Comparison of ENCODE assay signal across 17 cellular contexts in the genomic region with DNA sequence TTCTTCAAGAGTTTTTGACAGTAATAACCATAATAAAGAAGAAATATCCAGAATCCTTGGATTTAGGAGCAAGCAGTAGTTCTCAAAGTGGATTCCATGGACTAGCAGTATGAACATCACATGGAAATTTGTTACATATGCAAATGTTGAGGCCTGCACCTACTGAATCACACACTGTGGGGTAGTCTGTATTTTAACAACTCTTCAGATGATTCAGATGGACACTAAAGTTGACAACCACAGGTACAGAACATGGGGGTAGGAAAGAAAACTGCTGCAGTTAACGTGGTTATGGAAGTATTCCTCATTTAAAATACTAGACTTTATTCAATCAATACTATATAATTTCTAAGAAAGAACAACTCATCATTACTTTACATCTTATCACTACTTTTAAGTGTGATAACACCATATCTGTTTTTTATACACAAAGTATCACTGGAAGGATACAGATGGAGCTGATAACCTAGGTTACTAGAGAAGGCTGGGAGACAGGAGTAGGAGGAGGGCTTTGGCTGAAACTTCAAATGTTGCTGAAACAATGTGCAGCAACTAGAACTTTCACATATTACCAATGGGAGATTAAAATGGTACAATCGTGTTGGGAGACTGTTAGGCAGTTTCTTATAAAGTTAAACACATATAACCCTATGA. TPM values are rescaled to one million over a fixed set of nuclear protein-coding genes. Genes with fewer than 3 reads are reported as not detected.
A peak's percentile ranks its signal among the peaks of the same experiment; 100 is the strongest.
DNase-seq lines count a peak whose midpoint lies in the region; ATAC-seq and TF ChIP-seq lines count a peak whose summit lies in the region.
"Had no signal": no experiment of that assay in that cellular context is flagged by ENCODE, and none has a peak within 500 bp of the region (broad histone marks: within the 10 kb centered on the region; RNA-seq: fewer than 3 reads in every experiment).

No MANE protein-coding gene starts in this region.

- no peaks in the 10 kb centered on the region for H3K4me1 Mint-ChIP-seq in activated naive CD4-positive, alpha-beta T cell treated with anti-CD3 and anti-CD28 coated beads, Interleukin-2, amount 10 ng/mL, durations not matched to agents 7 days and 5 days
- peaks cover 8% of the 10 kb centered on the region for H3K4me1 Mint-ChIP-seq in activated T-helper 2 cell treated with anti-CD3 and anti-CD28 coated beads, Interferon-gamma antibody, Interleukin-2, Interleukin-4, amounts not matched to agents 10 μg/mL and 5 μg/mL and 100 μg/mL, durations not matched to agents 14 hours and 24 hours and 36 hours (ENCODE audit: low read depth)

- peak; percentile 35 to 70 for ATAC-seq in activated CD4-positive, CD25-positive, alpha-beta regulatory T cell treated with anti-CD3 and anti-CD28 coated beads, Interleukin-2, amount 50 U/mL, for 24 hours
- peak; percentile 85 to 95 for ATAC-seq in activated naive CD4-positive, alpha-beta T cell treated with anti-CD3 and anti-CD28 coated beads, Interleukin-2, amount 50 U/mL, for 72 hours
- peak; percentile 94 for ATAC-seq in stimulated activated naive CD8-positive, alpha-beta T cell treated with anti-CD3 and anti-CD28 coated beads, Interleukin-15, Interleukin-2, amounts not matched to agents 100 U/mL and 50 U/mL, for 24 hours
- ATAC-seq in GM19324 (IDR thresholded peaks at IDR 0.05; ENCODE audit: low FRiP score, unreplicated experiment) = no peak
- ATAC-seq: CD8-positive, alpha-beta T cell had no signal

- no peak for DNase-seq in activated CD4-positive, CD25-positive, alpha-beta regulatory T cell treated with anti-CD3 and anti-CD28 coated beads, Interleukin-2, amount 50 U/mL, for 72 hours
- DNase-seq in activated naive CD4-positive, alpha-beta T cell treated with anti-CD3 and anti-CD28 coated beads, Interleukin-2, amount 50 U/mL, for 72 hours (ENCODE audit: low spot score in 2 of 2) = no peak
- no peak for DNase-seq in activated naive CD4-positive, alpha-beta T cell treated with anti-CD3 and anti-CD28 coated beads, Interleukin-2, amount 10 ng/mL, durations not matched to agents 7 days and 5 days
- no peak for DNase-seq in activated T-helper 2 cell treated with anti-CD3 and anti-CD28 coated beads, Interferon-gamma antibody, Interleukin-2, Interleukin-4, amounts not matched to agents 10 μg/mL and 5 μg/mL and 100 μg/mL, durations not matched to agents 14 hours and 24 hours and 36 hours (ENCODE audit: low spot score)
- DNase-seq in stimulated activated naive CD8-positive, alpha-beta T cell treated with anti-CD3 and anti-CD28 coated beads, Interleukin-15, Interleukin-2, amounts not matched to agents 100 U/mL and 50 U/mL, for 24 hours = no peak
- DNase-seq in WERI-Rb-1 = no peak
- DNase-seq: CD8-positive, alpha-beta T cell; COR-L47; DMS153; DMS79 treated with DMSO at 0.1 percent for 48 hours; EL; GOT3; H9 had no signal

- CTCF ChIA-PET in activated naive CD4-positive, alpha-beta T cell treated with anti-CD3 and anti-CD28 coated beads, Interleukin-2, amount 10 ng/mL, durations not matched to agents 7 days and 5 days (lab: Charles Lee) = no interaction called here

- H3K36me3 ChIP-seq in WERI-Rb-1 = no peaks in the 10 kb centered on the region

- no peak overlapping the region for H3K4me3 Mint-ChIP-seq in activated naive CD4-positive, alpha-beta T cell treated with anti-CD3 and anti-CD28 coated beads, Interleukin-2, amount 10 ng/mL, durations not matched to agents 7 days and 5 days
- no peak overlapping the region for H3K4me3 Mint-ChIP-seq in activated T-helper 2 cell treated with anti-CD3 and anti-CD28 coated beads, Interferon-gamma antibody, Interleukin-2, Interleukin-4, amounts not matched to agents 10 μg/mL and 5 μg/mL and 100 μg/mL, durations not matched to agents 14 hours and 24 hours and 36 hours (ENCODE audit: low read depth)
- H3K4me3 Mint-ChIP-seq: CD14-positive monocyte; CD8-positive, alpha-beta T cell; H9 had no signal

- peaks cover 0 to 4% of the 10 kb centered on the region in 2 donors for H3K9me3 Mint-ChIP-seq in activated naive CD4-positive, alpha-beta T cell treated with anti-CD3 and anti-CD28 coated beads, Interleukin-2, amount 50 U/mL, for 72 hours
- H3K9me3 Mint-ChIP-seq in activated naive CD4-positive, alpha-beta T cell treated with anti-CD3 and anti-CD28 coated beads, Interleukin-2, amount 10 ng/mL, durations not matched to agents 7 days and 5 days = peaks cover 3% of the 10 kb centered on the region
- peaks cover 6% of the 10 kb centered on the region for H3K9me3 Mint-ChIP-seq in activated T-helper 2 cell treated with anti-CD3 and anti-CD28 coated beads, Interferon-gamma antibody, Interleukin-2, Interleukin-4, amounts not matched to agents 10 μg/mL and 5 μg/mL and 100 μg/mL, durations not matched to agents 14 hours and 24 hours and 36 hours
- H3K9me3 Mint-ChIP-seq: CD8-positive, alpha-beta T cell had no signal

- H3K4me3 ChIP-seq in WERI-Rb-1 (ENCODE audit: low read depth, low read length) = no peak overlapping the region

- H3K36me3 Mint-ChIP-seq in activated naive CD4-positive, alpha-beta T cell treated with anti-CD3 and anti-CD28 coated beads, Interleukin-2, amount 50 U/mL, for 72 hours = peaks cover 6 to 11% of the 10 kb centered on the region in 2 donors
- peaks cover 4% of the 10 kb centered on the region for H3K36me3 Mint-ChIP-seq in activated naive CD4-positive, alpha-beta T cell treated with anti-CD3 and anti-CD28 coated beads, Interleukin-2, amount 10 ng/mL, durations not matched to agents 7 days and 5 days
- H3K36me3 Mint-ChIP-seq in activated T-helper 2 cell treated with anti-CD3 and anti-CD28 coated beads, Interferon-gamma antibody, Interleukin-2, Interleukin-4, amounts not matched to agents 10 μg/mL and 5 μg/mL and 100 μg/mL, durations not matched to agents 14 hours and 24 hours and 36 hours (ENCODE audit: low read depth) = peaks cover 6% of the 10 kb centered on the region
- H3K36me3 Mint-ChIP-seq: CD14-positive monocyte; CD8-positive, alpha-beta T cell had no signal

- H3K27me3 Mint-ChIP-seq in activated naive CD4-positive, alpha-beta T cell treated with anti-CD3 and anti-CD28 coated beads, Interleukin-2, amount 10 ng/mL, durations not matched to agents 7 days and 5 days = no peaks in the 10 kb centered on the region
- no peaks in the 10 kb centered on the region for H3K27me3 Mint-ChIP-seq in activated T-helper 2 cell treated with anti-CD3 and anti-CD28 coated beads, Interferon-gamma antibody, Interleukin-2, Interleukin-4, amounts not matched to agents 10 μg/mL and 5 μg/mL and 100 μg/mL, durations not matched to agents 14 hours and 24 hours and 36 hours (ENCODE audit: low read depth)

- H3K9me3 ChIP-seq in WERI-Rb-1 (ENCODE audit: severe bottlenecking) = no peaks in the 10 kb centered on the region

- TF ChIP-seq CTCF in WERI-Rb-1 (IDR thresholded peaks at IDR 0.05; ENCODE audit: low read depth, low read length) = no peak

- H3K27me3 ChIP-seq in WERI-Rb-1 (ENCODE audit: insufficient read depth, low read depth, severe bottlenecking) = no peaks in the 10 kb centered on the region

- H3K27ac Mint-ChIP-seq in activated naive CD4-positive, alpha-beta T cell treated with anti-CD3 and anti-CD28 coated beads, Interleukin-2, amount 50 U/mL, for 72 hours = no peak overlapping the region
- H3K27ac Mint-ChIP-seq in activated naive CD4-positive, alpha-beta T cell treated with anti-CD3 and anti-CD28 coated beads, Interleukin-2, amount 10 ng/mL, durations not matched to agents 7 days and 5 days = no peak overlapping the region
- peak overlapping the region; percentile 20 for H3K27ac Mint-ChIP-seq in activated T-helper 2 cell treated with anti-CD3 and anti-CD28 coated beads, Interferon-gamma antibody, Interleukin-2, Interleukin-4, amounts not matched to agents 10 μg/mL and 5 μg/mL and 100 μg/mL, durations not matched to agents 14 hours and 24 hours and 36 hours
- H3K27ac Mint-ChIP-seq: CD14-positive monocyte; CD8-positive, alpha-beta T cell; H9 had no signal

- no peak overlapping the region for H3K27ac ChIP-seq in WERI-Rb-1
- H3K27ac ChIP-seq: 22Rv1 had no signal

- intact Hi-C loops in activated T-helper 2 cell treated with anti-CD3 and anti-CD28 coated beads, Interferon-gamma antibody, Interleukin-2, Interleukin-4, amounts not matched to agents 10 μg/mL and 5 μg/mL and 100 μg/mL, durations not matched to agents 14 hours and 24 hours and 36 hours (cut with micrococcal nuclease) = loop anchor here (1.0 kb wide), 1 partner anchor 62 kb away; no protein-coding TSS in a partner anchor

RNA-seq across cellular contexts. Expression of gene NEDD4, which starts 11.7 kb away (rescaled TPM):
- 10 to 100 TPM; 14.8 to 15.0 TPM for total RNA-seq in activated naive CD4-positive, alpha-beta T cell treated with anti-CD3 and anti-CD28 coated beads, Interleukin-2, amount 50 U/mL, for 72 hours
- 10.2 and 13.9 TPM in 2 replicates for total RNA-seq in activated T-helper 2 cell treated with anti-CD3 and anti-CD28 coated beads, Interferon-gamma antibody, Interleukin-2, Interleukin-4, amounts not matched to agents 10 μg/mL and 5 μg/mL and 100 μg/mL, durations not matched to agents 14 hours and 24 hours and 36 hours
